In the genomic region with DNA sequence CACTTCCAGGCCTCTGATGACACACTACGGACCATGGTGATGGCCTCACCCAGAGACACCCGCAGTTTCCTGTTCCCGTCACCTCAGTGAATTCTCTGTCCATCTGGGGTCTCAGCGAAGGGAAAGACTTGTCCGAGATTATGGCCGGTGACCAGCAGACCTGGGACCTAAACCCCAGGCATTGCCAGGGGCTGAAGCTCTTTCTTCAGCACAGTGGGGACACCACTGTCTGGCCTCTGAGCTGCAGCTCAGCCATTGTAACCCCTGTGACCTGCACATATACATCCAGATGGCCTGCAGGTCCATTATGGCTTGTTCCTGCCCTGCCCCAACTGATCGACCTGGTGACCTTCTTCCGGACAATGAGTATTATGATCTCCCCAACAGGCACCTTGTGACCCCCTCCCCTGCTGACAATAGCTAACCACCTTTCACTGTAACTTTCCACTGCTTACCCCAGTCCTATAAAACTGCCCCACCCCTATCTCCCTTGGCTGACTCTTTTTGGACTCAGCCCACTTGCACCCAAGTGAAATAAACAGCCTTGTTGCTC, we compare ENCODE assay signal across 18 cellular contexts. TPM values are rescaled to one million over a fixed set of nuclear protein-coding genes. Genes with fewer than 3 reads are reported as not detected.
"Had no signal": no experiment of that assay in that cellular context is flagged by ENCODE, and none has a peak within 500 bp of the region (broad histone marks: within the 10 kb centered on the region; RNA-seq: fewer than 3 reads in every experiment).

No MANE protein-coding gene starts in this region.

- H3K36me3 ChIP-seq: breast epithelium, prostate gland had no signal

- H3K27ac ChIP-seq: hepatocyte, left lung, prostate gland, thoracic aorta had no signal

- H3K4me2 ChIP-seq: hepatocyte had no signal

- H3K4me1 Mint-ChIP-seq: activated CD4-positive, alpha-beta T cell treated with anti-CD3 and anti-CD28 coated beads, Interleukin-2, amount 10 ng/mL, durations not matched to agents 7 days and 5 days had no signal

- H3K27me3 Mint-ChIP-seq: activated CD4-positive, alpha-beta T cell treated with anti-CD3 and anti-CD28 coated beads, Interleukin-2, amount 10 ng/mL, durations not matched to agents 7 days and 5 days; activated naive CD8-positive, alpha-beta T cell treated with anti-CD3 and anti-CD28 coated beads, Interleukin-2, amount 50 U/mL, for 24 hours; naive B cell had no signal

- H3K4me3 Mint-ChIP-seq: activated CD4-positive, alpha-beta T cell treated with anti-CD3 and anti-CD28 coated beads, Interleukin-2, amount 10 ng/mL, durations not matched to agents 7 days and 5 days; activated naive CD4-positive, alpha-beta T cell treated with anti-CD3 and anti-CD28 coated beads for 36 hours; activated naive CD8-positive, alpha-beta T cell treated with anti-CD3 and anti-CD28 coated beads, Interleukin-2, amount 50 U/mL, for 24 hours; naive B cell had no signal

- H2AFZ ChIP-seq: hepatocyte had no signal

- H3K4me3 ChIP-seq: breast epithelium, esophagus muscularis mucosa, hepatocyte, left lung, prostate gland, stomach, thoracic aorta had no signal

- H3K9me3 ChIP-seq: breast epithelium, esophagus muscularis mucosa, left lung, prostate gland, stomach, thoracic aorta had no signal

- H3K27me3 ChIP-seq: breast epithelium, esophagus muscularis mucosa, hepatocyte, left lung, stomach had no signal

- ATAC-seq: activated naive CD8-positive, alpha-beta T cell treated with anti-CD3 and anti-CD28 coated beads, Interleukin-2, amount 50 U/mL, for 24 hours; left lung had no signal

- DNase-seq: activated CD4-positive, alpha-beta T cell treated with anti-CD3 and anti-CD28 coated beads, Interleukin-2, amount 10 ng/mL, durations not matched to agents 7 days and 5 days; activated CD4-positive, CD25-positive, alpha-beta regulatory T cell; activated naive CD4-positive, alpha-beta T cell treated with anti-CD3 and anti-CD28 coated beads for 36 hours; activated naive CD8-positive, alpha-beta T cell treated with anti-CD3 and anti-CD28 coated beads, Interleukin-2, amount 50 U/mL, for 24 hours; kidney; naive B cell; stimulated activated CD4-positive, alpha-beta T cell treated with anti-CD3 and anti-CD28 coated beads, Interleukin-1b, Interleukin-23, amount 100 ng/mL, for 48 hours; stomach had no signal

- H3K9me3 Mint-ChIP-seq: activated CD4-positive, alpha-beta T cell treated with anti-CD3 and anti-CD28 coated beads, Interleukin-2, amount 10 ng/mL, durations not matched to agents 7 days and 5 days; activated naive CD4-positive, alpha-beta T cell treated with anti-CD3 and anti-CD28 coated beads for 36 hours; activated naive CD8-positive, alpha-beta T cell treated with anti-CD3 and anti-CD28 coated beads, Interleukin-2, amount 50 U/mL, for 24 hours; naive B cell had no signal

- H3K27ac Mint-ChIP-seq: activated CD4-positive, alpha-beta T cell treated with anti-CD3 and anti-CD28 coated beads, Interleukin-2, amount 10 ng/mL, durations not matched to agents 7 days and 5 days; activated naive CD4-positive, alpha-beta T cell treated with anti-CD3 and anti-CD28 coated beads for 36 hours; activated naive CD8-positive, alpha-beta T cell treated with anti-CD3 and anti-CD28 coated beads, Interleukin-2, amount 50 U/mL, for 24 hours had no signal

- H3K79me2 ChIP-seq: hepatocyte had no signal

RNA-seq across cellular contexts. Expression of gene APOBEC3H, which starts 33.2 kb away (rescaled TPM):
- total RNA-seq: aorta, chondrocyte, dermis microvascular lymphatic vessel endothelial cell, hepatocyte, urinary bladder had no signal
- polyA plus RNA-seq: aorta, hepatocyte had no signal
